In the genomic region with DNA sequence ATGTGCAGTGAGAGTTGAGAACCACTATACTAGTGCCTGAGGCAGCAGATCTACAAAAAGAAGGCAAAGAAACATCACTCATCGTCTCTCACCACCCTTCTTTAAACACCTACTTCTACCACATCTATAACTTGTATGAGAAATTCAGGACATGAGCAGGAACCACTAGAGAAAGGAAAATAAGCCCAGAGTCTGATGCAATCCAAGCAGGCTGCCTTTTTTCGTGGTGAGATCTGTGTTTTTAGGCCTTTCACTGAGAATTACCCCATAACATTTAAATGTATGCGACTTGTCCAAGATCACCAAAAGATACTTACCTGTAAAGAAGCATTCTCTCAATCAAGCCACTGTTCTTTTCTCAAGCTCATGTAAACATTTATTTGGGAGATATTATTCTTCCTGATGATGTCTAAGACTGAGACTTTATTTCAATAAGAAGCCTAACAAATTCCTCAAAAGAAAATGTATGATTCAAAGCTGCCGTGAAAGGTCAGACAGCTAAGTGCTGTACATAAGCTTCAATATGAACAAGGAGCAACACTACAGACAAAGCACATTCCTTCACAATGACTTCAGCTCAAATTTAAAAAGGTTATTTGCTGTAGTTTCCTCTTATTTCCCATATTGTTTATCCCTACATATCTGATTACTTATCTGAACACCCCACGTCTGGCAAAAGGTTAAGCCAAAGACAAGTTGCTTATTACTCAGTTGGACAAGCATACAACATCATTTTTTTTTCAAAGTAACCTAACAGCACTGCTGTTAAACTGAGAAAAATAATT, we compare ENCODE assay signal across 16 cellular contexts. TPM values are rescaled to one million over a fixed set of nuclear protein-coding genes. Genes with fewer than 3 reads are reported as not detected.
A peak's percentile ranks its signal among the peaks of the same experiment; 100 is the strongest.
DNase-seq lines count a peak whose midpoint lies in the region; TF ChIP-seq lines count a peak whose summit lies in the region.
"Had no signal": no experiment of that assay in that cellular context is flagged by ENCODE, and none has a peak within 500 bp of the region (broad histone marks: within the 10 kb centered on the region; RNA-seq: fewer than 3 reads in every experiment).

No MANE protein-coding gene starts in this region.

- H3K9me3 Mint-ChIP-seq in Calu3 (ENCODE audit: low read depth, unreplicated experiment) (no peaks in the 10 kb centered on the region), Caco-2 (ENCODE audit: unreplicated experiment) (no peaks in the 10 kb centered on the region), MCF 10A (ENCODE audit: unreplicated experiment) (no peaks in the 10 kb centered on the region)
- H3K9me3 Mint-ChIP-seq: activated B cell treated with CpG ODN at 0.5 μM for 24 hours; CD4-positive, CD25-positive, alpha-beta regulatory T cell; effector memory CD8-positive, alpha-beta T cell; H9 had no signal

- TF ChIP-seq CTCF in Calu3 (IDR thresholded peaks at IDR 0.05; ENCODE audit: unreplicated experiment) (no peak), Caco-2 (IDR thresholded peaks at IDR 0.05; ENCODE audit: insufficient read depth in 1 of 2, low read depth in 1 of 2, low read length in 1 of 2, severe bottlenecking in 1 of 2, unreplicated experiment in 1 of 2) (no peak), MCF 10A (IDR thresholded peaks at IDR 0.05; ENCODE audit: unreplicated experiment) (no peak)

- POLR2A ChIA-PET in Caco-2 (lab: Charles Lee), result no interaction called here
- POLR2A ChIA-PET in MCF 10A (lab: Yijun Ruan, JAX), result interaction anchor here (0.8 to 1.4 kb wide), 2 partner anchors 17 to 38 kb away, joined by 3 to 8 read pairs; partner anchors contain the start of gene SPICE1

- CTCF ChIA-PET in Calu3 (lab: Charles Lee), result interaction anchor here (1.0 to 1.5 kb wide), 2 partner anchors 16 to 79 kb away, joined by 5 to 6 read pairs; partner anchors contain the start of gene SPICE1
- CTCF ChIA-PET in Caco-2 (lab: Charles Lee), result interaction anchor here (1.1 to 1.6 kb wide), 2 partner anchors 54 to 58 kb away, joined by 5 to 6 read pairs; no protein-coding TSS in a partner anchor
- CTCF ChIA-PET in MCF 10A (lab: Yijun Ruan, JAX), result interaction anchor here (0.6 to 4.7 kb wide), 8 partner anchors 16 to 290 kb away, joined by 3 to 63 read pairs (median 3); no protein-coding TSS in a partner anchor

- H3K4me3 Mint-ChIP-seq in Calu3 (ENCODE audit: low read depth, unreplicated experiment), result no peak overlapping the region
- no peak overlapping the region for H3K4me3 Mint-ChIP-seq in Caco-2 (ENCODE audit: unreplicated experiment)
- no peak overlapping the region for H3K4me3 Mint-ChIP-seq in MCF 10A (ENCODE audit: unreplicated experiment)
- H3K4me3 Mint-ChIP-seq: activated B cell treated with CpG ODN at 0.5 μM for 24 hours; CD4-positive, CD25-positive, alpha-beta regulatory T cell; effector memory CD8-positive, alpha-beta T cell; H9 had no signal

- H3K4me1 ChIP-seq in Caco-2, result no peaks in the 10 kb centered on the region

- H3K27me3 Mint-ChIP-seq in Calu3 (ENCODE audit: unreplicated experiment) (no peaks in the 10 kb centered on the region), Caco-2 (ENCODE audit: insufficient read depth, unreplicated experiment) (no peaks in the 10 kb centered on the region), MCF 10A (ENCODE audit: insufficient read depth, unreplicated experiment) (no peaks in the 10 kb centered on the region)
- H3K27me3 Mint-ChIP-seq: activated B cell treated with CpG ODN at 0.5 μM for 24 hours; CD4-positive, CD25-positive, alpha-beta regulatory T cell; effector memory CD8-positive, alpha-beta T cell had no signal

- DNase-seq in Calu3, result no peak
- DNase-seq in NCI-H226, result peak; percentile 58
- DNase-seq in dermis blood vessel endothelial cell, result peak; percentile 79
- peak; percentile 83 for DNase-seq in non-pigmented ciliary epithelial cell (ENCODE audit: low read depth)
- no peak for DNase-seq in NCI-H524 (lab: John Stamatoyannopoulos, UW)
- DNase-seq in DMS 273 treated with DMSO at 0.1 percent for 48 hours (lab: John Stamatoyannopoulos, UW), result no peak
- DNase-seq in Caco-2, result no peak
- no peak for DNase-seq in MCF 10A (ENCODE audit: unreplicated experiment)
- DNase-seq: activated B cell treated with CpG ODN at 0.5 μM for 24 hours; CD4-positive, CD25-positive, alpha-beta regulatory T cell; effector memory CD8-positive, alpha-beta T cell; GDM1; H9; head of caudate nucleus; left cardiac atrium; stimulated activated CD4-positive, alpha-beta T cell treated with anti-CD3 and anti-CD28 coated beads, Interleukin-2, amount 100 ng/mL, for 48 hours had no signal

- H3K27ac Mint-ChIP-seq in Calu3 (ENCODE audit: unreplicated experiment) (no peak overlapping the region), Caco-2 (ENCODE audit: unreplicated experiment) (no peak overlapping the region), MCF 10A (ENCODE audit: low read depth, unreplicated experiment) (no peak overlapping the region)
- H3K27ac Mint-ChIP-seq: activated B cell treated with CpG ODN at 0.5 μM for 24 hours; effector memory CD8-positive, alpha-beta T cell had no signal

- H3K36me3 Mint-ChIP-seq in Calu3 (ENCODE audit: insufficient read depth, unreplicated experiment), result no peaks in the 10 kb centered on the region
- H3K36me3 Mint-ChIP-seq in Caco-2 (ENCODE audit: insufficient read depth, unreplicated experiment), result no peaks in the 10 kb centered on the region
- H3K36me3 Mint-ChIP-seq in MCF 10A (ENCODE audit: insufficient read depth, unreplicated experiment), result peaks cover 11% of the 10 kb centered on the region

- intact Hi-C loops in Calu3 (cut with micrococcal nuclease; ENCODE audit: unreplicated experiment) (loop anchor here (5.0 kb wide), 1 partner anchor 244 kb away; no protein-coding TSS in a partner anchor), Caco-2 (cut with micrococcal nuclease; ENCODE audit: unreplicated experiment) (no loop called here), MCF 10A (cut with micrococcal nuclease) (loop anchor here (5.0 kb wide), 1 partner anchor 446 kb away; no protein-coding TSS in a partner anchor)

- H3K4me1 Mint-ChIP-seq in Calu3 (ENCODE audit: low read depth, unreplicated experiment), result no peaks in the 10 kb centered on the region
- H3K4me1 Mint-ChIP-seq in Caco-2 (ENCODE audit: low read depth, unreplicated experiment), result no peaks in the 10 kb centered on the region
- H3K4me1 Mint-ChIP-seq in MCF 10A (ENCODE audit: insufficient read depth, unreplicated experiment), result no peaks in the 10 kb centered on the region
- H3K4me1 Mint-ChIP-seq: activated B cell treated with CpG ODN at 0.5 μM for 24 hours had no signal

- no peaks in the 10 kb centered on the region for H3K9me3 ChIP-seq in Caco-2

- H3K4me3 ChIP-seq in Caco-2 (ENCODE audit: low read depth, low read length), result no peak overlapping the region

- BruUV-seq in Calu3 (replicated peaks; lab: Mats Ljungman, UMichigan), result TSS peak; percentile 30
- no TSS peak for BruUV-seq in Caco-2 (replicated peaks; lab: Mats Ljungman, UMichigan)
- no TSS peak for BruUV-seq in MCF 10A (replicated peaks; lab: Mats Ljungman, UMichigan)

- no peaks in the 10 kb centered on the region for H3K27me3 ChIP-seq in Caco-2 (replicated peaks; ENCODE audit: control insufficient read depth, insufficient read depth, low read length)

- H3K36me3 ChIP-seq in Caco-2 (ENCODE audit: control insufficient read depth, insufficient read depth, low read length), result no peaks in the 10 kb centered on the region

RNA-seq across cellular contexts. Expression of gene SPICE1, which starts 16.5 kb away (rescaled TPM):
- 20.0 and 21.9 TPM in 2 replicates for total RNA-seq in Calu3 (2022)
- total RNA-seq in dermis blood vessel endothelial cell, result 6.6 and 8.5 TPM in 2 replicates
- 15.5 and 16.0 TPM in 2 replicates for total RNA-seq in Caco-2 (2022)
- total RNA-seq in MCF 10A (2022), result 5.8 and 8.9 TPM in 2 replicates

RNA-seq across cellular contexts. Expression of gene SIDT1, which starts 33.9 kb away (rescaled TPM):
- total RNA-seq in Calu3 (2022), result 0.87 and 1.5 TPM in 2 replicates
- total RNA-seq in dermis blood vessel endothelial cell, result 0.09 TPM in 1 of 2 replicates, not detected in the other
- 0.84 and 1.0 TPM in 2 replicates for total RNA-seq in Caco-2 (2022)
- total RNA-seq in MCF 10A (2022), result 0.22 and 0.28 TPM in 2 replicates
- total RNA-seq: H9 had no signal

RNA-seq across cellular contexts. Expression of gene CFAP44, which starts 57.1 kb away (rescaled TPM):
- total RNA-seq in Calu3 (2022), result 12.9 and 13.1 TPM in 2 replicates
- 0.98 and 2.0 TPM in 2 replicates for total RNA-seq in dermis blood vessel endothelial cell
- 2.4 and 5.1 TPM in 2 replicates for total RNA-seq in Caco-2 (2022)
- 4.0 and 6.7 TPM in 2 replicates for total RNA-seq in MCF 10A (2022)

Comparison
In these comparisons a context has a peak if more than half of its experiments do, and no peak if none do; other contexts are left out.
1. DNase-seq: peak in NCI-H226 (single experiment), dermis blood vessel endothelial cell (single experiment) and non-pigmented ciliary epithelial cell (single experiment); none in Calu3 (single experiment), NCI-H524 (0 of 2), DMS 273 treated with DMSO at 0.1 percent for 48 hours (single experiment), Caco-2 (0 of 2) and MCF 10A (single experiment).